11 cellular contexts compared by ENCODE assay signal in the genomic region with DNA sequence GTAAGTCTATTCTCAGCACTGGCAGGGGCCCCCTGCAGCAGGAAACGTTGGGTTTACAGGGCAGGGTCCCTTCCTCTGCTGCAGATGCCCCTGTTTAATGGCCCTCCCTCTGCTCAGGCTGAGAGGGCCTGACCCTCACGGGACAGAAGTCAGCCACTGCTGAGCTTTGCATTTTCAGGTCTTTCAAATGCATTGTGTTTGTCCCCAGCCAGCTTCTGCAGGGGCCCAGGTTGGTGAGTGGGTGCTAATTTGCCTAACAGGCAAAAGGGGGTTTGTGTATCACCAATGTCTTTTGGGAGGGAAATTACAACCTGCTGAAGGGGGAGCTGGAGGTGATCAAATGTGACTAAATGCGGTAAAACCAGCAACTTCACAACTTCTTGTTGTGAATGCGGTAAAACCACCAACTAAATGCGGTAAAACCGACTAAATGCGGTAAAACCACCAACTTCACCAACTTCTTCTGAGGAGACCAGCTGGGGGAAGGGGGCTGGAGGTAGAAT. TPM values are rescaled to one million over a fixed set of nuclear protein-coding genes. Genes with fewer than 3 reads are reported as not detected.
DNase-seq lines count a peak whose midpoint lies in the region; ATAC-seq and TF ChIP-seq lines count a peak whose summit lies in the region.
"Had no signal": no experiment of that assay in that cellular context is flagged by ENCODE, and none has a peak within 500 bp of the region (broad histone marks: within the 10 kb centered on the region; RNA-seq: fewer than 3 reads in every experiment).

No MANE protein-coding gene starts in this region.

- peaks cover 4% of the 10 kb centered on the region for H3K27me3 Mint-ChIP-seq in activated CD8-positive, alpha-beta T cell treated with anti-CD3 and anti-CD28 coated beads for 36 hours
- H3K27me3 Mint-ChIP-seq in activated CD8-positive, alpha-beta T cell treated with anti-CD3 and anti-CD28 coated beads, Interleukin-2, amount 10 ng/mL, durations not matched to agents 7 days and 5 days (ENCODE audit: low read depth), result peaks cover 3% of the 10 kb centered on the region

- H3K79me1 ChIP-seq in neuronal stem cell (ENCODE audit: low read depth, low read length), result no peaks in the 10 kb centered on the region

- H4K20me1 ChIP-seq in MM.1S (ENCODE audit: insufficient read depth, low read length), result no peaks in the 10 kb centered on the region

- H3K79me2 ChIP-seq in MM.1S (ENCODE audit: low read length), result no peaks in the 10 kb centered on the region

- no peak for TF ChIP-seq CTCF in activated CD8-positive, alpha-beta T cell treated with anti-CD3 and anti-CD28 coated beads for 36 hours (IDR thresholded peaks at IDR 0.05)
- no peak for TF ChIP-seq CTCF in MM.1S (IDR thresholded peaks at IDR 0.05; ENCODE audit: low read length)

- no peak overlapping the region for H3K14ac ChIP-seq in neuronal stem cell (ENCODE audit: low read length)

- H2BK12ac ChIP-seq in neuronal stem cell (ENCODE audit: low read length), result no peak overlapping the region

- no peaks in the 10 kb centered on the region for H3K9me2 ChIP-seq in MM.1S (replicated peaks; ENCODE audit: insufficient read depth, low read length)

- no peak overlapping the region for H2BK5ac ChIP-seq in neuronal stem cell (ENCODE audit: low read length)

- H2BK120ac ChIP-seq in neuronal stem cell (ENCODE audit: low read depth, low read length), result no peak overlapping the region

- H3K27me3 ChIP-seq in neuronal stem cell (ENCODE audit: control insufficient read depth in 3 of 3, insufficient read depth in 3 of 3, low read depth in 1 of 3, low read length in 3 of 3), result no peaks in the 10 kb centered on the region
- H3K27me3 ChIP-seq in MM.1S (replicated peaks; ENCODE audit: insufficient read depth, low read length), result no peaks in the 10 kb centered on the region
- H3K27me3 ChIP-seq: ascending aorta had no signal

- CTCF ChIA-PET in activated CD8-positive, alpha-beta T cell treated with anti-CD3 and anti-CD28 coated beads for 36 hours (lab: Charles Lee), result interaction anchor here (0.9 kb wide), 1 partner anchor 96 kb away, joined by 3 read pairs; no protein-coding TSS in a partner anchor
- CTCF ChIA-PET in activated CD8-positive, alpha-beta T cell treated with anti-CD3 and anti-CD28 coated beads, Interleukin-2, amount 10 ng/mL, durations not matched to agents 7 days and 5 days (lab: Charles Lee), result no interaction called here

- DNase-seq in activated CD8-positive, alpha-beta T cell treated with anti-CD3 and anti-CD28 coated beads for 36 hours, result peak; percentile 51
- no peak for DNase-seq in activated CD8-positive, alpha-beta T cell treated with anti-CD3 and anti-CD28 coated beads, Interleukin-2, amount 10 ng/mL, durations not matched to agents 7 days and 5 days
- DNase-seq in neuronal stem cell (ENCODE audit: low spot score) (no peak), NCI-H1694 treated with DMSO at 0.1 percent for 48 hours (lab: John Stamatoyannopoulos, UW) (no peak), MM.1S (no peak), hippocampal formation (lab: John Stamatoyannopoulos, UW) (no peak)
- DNase-seq: naive thymus-derived CD4-positive, alpha-beta T cell; NCI-H1436 had no signal

- H4K8ac ChIP-seq in neuronal stem cell (ENCODE audit: low read depth, low read length), result no peak overlapping the region

- H3K9me3 Mint-ChIP-seq in activated CD8-positive, alpha-beta T cell treated with anti-CD3 and anti-CD28 coated beads for 36 hours, result no peaks in the 10 kb centered on the region
- no peaks in the 10 kb centered on the region for H3K9me3 Mint-ChIP-seq in activated CD8-positive, alpha-beta T cell treated with anti-CD3 and anti-CD28 coated beads, Interleukin-2, amount 10 ng/mL, durations not matched to agents 7 days and 5 days (ENCODE audit: insufficient read depth)
- H3K9me3 Mint-ChIP-seq: naive thymus-derived CD4-positive, alpha-beta T cell had no signal

- H3K9me3 ChIP-seq in KOPT-K1 (ENCODE audit: insufficient read depth, low read length, poor library complexity, severe bottlenecking), result no peaks in the 10 kb centered on the region
- no peaks in the 10 kb centered on the region for H3K9me3 ChIP-seq in neuronal stem cell (replicated peaks in 1 of 2; ENCODE audit: control insufficient read depth in 2 of 2, insufficient read depth in 1 of 2, low read depth in 1 of 2, low read length in 2 of 2)
- H3K9me3 ChIP-seq in MM.1S (replicated peaks; ENCODE audit: insufficient read depth, low read length), result no peaks in the 10 kb centered on the region
- H3K9me3 ChIP-seq: ascending aorta had no signal

- H3K9ac ChIP-seq in neuronal stem cell (ENCODE audit: low read depth, low read length, poor library complexity), result no peak overlapping the region
- no peak overlapping the region for H3K9ac ChIP-seq in MM.1S (ENCODE audit: low read length)

- no peaks in the 10 kb centered on the region for H3K36me3 Mint-ChIP-seq in activated CD8-positive, alpha-beta T cell treated with anti-CD3 and anti-CD28 coated beads for 36 hours (ENCODE audit: low read depth)
- H3K36me3 Mint-ChIP-seq in activated CD8-positive, alpha-beta T cell treated with anti-CD3 and anti-CD28 coated beads, Interleukin-2, amount 10 ng/mL, durations not matched to agents 7 days and 5 days (ENCODE audit: low read depth), result no peaks in the 10 kb centered on the region
- H3K36me3 Mint-ChIP-seq: naive thymus-derived CD4-positive, alpha-beta T cell had no signal

- WGBS in neuronal stem cell (ENCODE audit: extremely low coverage in 2 of 2, insufficient read length in 2 of 2, insufficient replicate concordance in 1 of 2), 2 donors, result no CpG with 5 or more reads among the region's 7 CpGs

- POLR2A ChIA-PET in activated CD8-positive, alpha-beta T cell treated with anti-CD3 and anti-CD28 coated beads for 36 hours (lab: Charles Lee), result no interaction called here
- POLR2A ChIA-PET in activated CD8-positive, alpha-beta T cell treated with anti-CD3 and anti-CD28 coated beads, Interleukin-2, amount 10 ng/mL, durations not matched to agents 7 days and 5 days (lab: Charles Lee), result no interaction called here

- H3K4me2 ChIP-seq in neuronal stem cell (ENCODE audit: insufficient read depth, low read length, poor library complexity, severe bottlenecking) (no peak overlapping the region), MM.1S (ENCODE audit: low read depth, low read length) (no peak overlapping the region)

- H3K4me3 Mint-ChIP-seq in activated CD8-positive, alpha-beta T cell treated with anti-CD3 and anti-CD28 coated beads for 36 hours, result no peak overlapping the region
- H3K4me3 Mint-ChIP-seq in activated CD8-positive, alpha-beta T cell treated with anti-CD3 and anti-CD28 coated beads, Interleukin-2, amount 10 ng/mL, durations not matched to agents 7 days and 5 days, result no peak overlapping the region
- H3K4me3 Mint-ChIP-seq: naive thymus-derived CD4-positive, alpha-beta T cell had no signal

- no peak overlapping the region for H3K4ac ChIP-seq in neuronal stem cell (ENCODE audit: low read length)

- peak overlapping the region; percentile 57 for H2AFZ ChIP-seq in neuronal stem cell (ENCODE audit: low read length)
- no peak overlapping the region for H2AFZ ChIP-seq in MM.1S (ENCODE audit: low read length)

- no peak overlapping the region for H3K23ac ChIP-seq in neuronal stem cell (ENCODE audit: low read depth, low read length, poor library complexity)

- intact Hi-C loops in activated CD8-positive, alpha-beta T cell treated with anti-CD3 and anti-CD28 coated beads for 36 hours (cut with micrococcal nuclease), result no loop called here

- peak; percentile 75 for ATAC-seq in activated CD8-positive, alpha-beta T cell treated with anti-CD3 and anti-CD28 coated beads for 36 hours
- ATAC-seq in activated CD8-positive, alpha-beta T cell treated with anti-CD3 and anti-CD28 coated beads, Interleukin-2, amount 10 ng/mL, durations not matched to agents 7 days and 5 days, result no peak
- ATAC-seq in HG02588 (IDR thresholded peaks at IDR 0.05; ENCODE audit: unreplicated experiment), result peak; percentile 50

- H3K4me1 Mint-ChIP-seq in activated CD8-positive, alpha-beta T cell treated with anti-CD3 and anti-CD28 coated beads for 36 hours (ENCODE audit: low read depth), result peaks cover 26% of the 10 kb centered on the region
- H3K4me1 Mint-ChIP-seq in activated CD8-positive, alpha-beta T cell treated with anti-CD3 and anti-CD28 coated beads, Interleukin-2, amount 10 ng/mL, durations not matched to agents 7 days and 5 days (ENCODE audit: low read depth), result peaks cover 34% of the 10 kb centered on the region

- H2BK15ac ChIP-seq in neuronal stem cell (ENCODE audit: low read length), result no peak overlapping the region

- H3F3A ChIP-seq in MM.1S (ENCODE audit: insufficient read depth, low read length), result no peaks in the 10 kb centered on the region

- peak overlapping the region; percentile 25 for H3K27ac Mint-ChIP-seq in activated CD8-positive, alpha-beta T cell treated with anti-CD3 and anti-CD28 coated beads for 36 hours
- no peak overlapping the region for H3K27ac Mint-ChIP-seq in activated CD8-positive, alpha-beta T cell treated with anti-CD3 and anti-CD28 coated beads, Interleukin-2, amount 10 ng/mL, durations not matched to agents 7 days and 5 days

- H3K36me3 ChIP-seq in KOPT-K1 (ENCODE audit: insufficient read depth, low read length), result no peaks in the 10 kb centered on the region
- no peaks in the 10 kb centered on the region for H3K36me3 ChIP-seq in neuronal stem cell (replicated peaks in 1 of 2; ENCODE audit: control insufficient read depth in 2 of 2, insufficient read depth in 2 of 2, low read length in 2 of 2)
- H3K36me3 ChIP-seq in MM.1S (replicated peaks; ENCODE audit: insufficient read depth, low read length), result no peaks in the 10 kb centered on the region
- H3K36me3 ChIP-seq: ascending aorta had no signal

- no peak overlapping the region for H3K4me3 ChIP-seq in neuronal stem cell (ENCODE audit: low read length in 2 of 2)
- H3K4me3 ChIP-seq in MM.1S (ENCODE audit: low read length), result no peak overlapping the region
- H3K4me3 ChIP-seq: ascending aorta had no signal

- H3K27ac ChIP-seq in KOPT-K1 (ENCODE audit: low read depth, low read length, poor library complexity, severe bottlenecking) (peak overlapping the region; percentile 48), neuronal stem cell (replicated peaks; ENCODE audit: low read length) (no peak overlapping the region), MM.1S (ENCODE audit: low read length) (no peak overlapping the region)
- H3K27ac ChIP-seq: ascending aorta had no signal

- no peak overlapping the region for H4K91ac ChIP-seq in neuronal stem cell (ENCODE audit: low read depth, low read length, poor library complexity)

- H3K4me1 ChIP-seq in neuronal stem cell (ENCODE audit: control insufficient read depth in 2 of 2, insufficient read depth in 1 of 2, low read depth in 1 of 2, low read length in 2 of 2) (peaks cover 8 to 12% of the 10 kb centered on the region in 2 donors), MM.1S (ENCODE audit: low read length) (peaks cover 7% of the 10 kb centered on the region; the same call in 1 of the 2 replicates)

- H2AK5ac ChIP-seq in neuronal stem cell (ENCODE audit: low read depth, low read length), result no peak overlapping the region

- no peak overlapping the region for H3K18ac ChIP-seq in neuronal stem cell (ENCODE audit: low read length)

RNA-seq across cellular contexts. Expression of a gene that starts 44.8 kb away (rescaled TPM):
- total RNA-seq in activated CD8-positive, alpha-beta T cell treated with anti-CD3 and anti-CD28 coated beads for 36 hours, result 10 to 100 TPM; 79.0 to 80.3 TPM
- 10 to 100 TPM; 54.0 to 54.9 TPM for total RNA-seq in activated CD8-positive, alpha-beta T cell treated with anti-CD3 and anti-CD28 coated beads, Interleukin-2, amount 10 ng/mL, durations not matched to agents 7 days and 5 days
- polyA plus RNA-seq in neuronal stem cell (2013, experiment 1 of 2), result 320 TPM
- polyA plus RNA-seq in neuronal stem cell (2013, experiment 2 of 2), result 317 TPM
